In the genomic region with DNA sequence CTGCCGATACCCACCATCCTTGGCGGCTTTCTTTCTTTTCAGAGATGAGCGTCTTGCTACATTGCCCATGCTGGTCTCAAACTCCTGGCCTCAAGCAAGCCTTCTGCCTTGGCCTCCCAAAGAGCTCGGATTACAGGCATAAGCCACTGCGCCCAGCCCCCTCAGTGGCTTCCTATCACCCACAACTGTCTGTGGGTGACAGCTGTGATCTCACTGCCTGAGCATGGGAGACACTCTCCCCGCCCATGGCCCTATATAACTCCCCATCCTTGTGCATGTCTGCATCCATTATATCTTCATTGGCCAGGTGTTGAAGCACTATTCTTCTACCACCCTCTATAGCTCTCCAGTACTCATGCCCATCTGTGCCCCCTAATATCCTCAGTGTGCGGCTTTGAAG, we compare ENCODE assay signal across 15 cellular contexts.
DNase-seq lines count a peak whose midpoint lies in the region; ATAC-seq and TF ChIP-seq lines count a peak whose summit lies in the region.
"Had no signal": no experiment of that assay in that cellular context is flagged by ENCODE, and none has a peak within 500 bp of the region (broad histone marks: within the 10 kb centered on the region; RNA-seq: fewer than 3 reads in every experiment).

No MANE protein-coding gene starts in this region.

- H3K36me3 ChIP-seq in naive thymus-derived CD4-positive, alpha-beta T cell (ENCODE audit: control insufficient read depth in 2 of 3, insufficient read depth in 3 of 3, low read length in 3 of 3): no peaks in the 10 kb centered on the region

- no peak overlapping the region for H3K27ac ChIP-seq in right cardiac atrium (ENCODE audit: low read length)
- no peak overlapping the region for H3K27ac ChIP-seq in naive thymus-derived CD4-positive, alpha-beta T cell (ENCODE audit: low read depth, low read length)
- H3K27ac ChIP-seq: BLaER1 had no signal

- H3K36me3 Mint-ChIP-seq in brain: peaks cover 74% of the 10 kb centered on the region
- peaks cover 24% of the 10 kb centered on the region for H3K36me3 Mint-ChIP-seq in neural crest cell (ENCODE audit: low read depth)
- H3K36me3 Mint-ChIP-seq in naive thymus-derived CD4-positive, alpha-beta T cell: peaks cover 0 to 9% (median 5%) of the 10 kb centered on the region in 5 donors
- H3K36me3 Mint-ChIP-seq: CD8-positive, alpha-beta memory T cell had no signal

- CTCF ChIA-PET in naive thymus-derived CD4-positive, alpha-beta T cell (lab: Charles Lee): interaction anchor here (0.6 kb wide), 1 partner anchor 204 kb away, joined by 5 read pairs; no protein-coding TSS in a partner anchor

- H3K4me3 Mint-ChIP-seq in brain (no peak overlapping the region), neural crest cell (peak overlapping the region; percentile 5)
- no peak overlapping the region for H3K4me3 Mint-ChIP-seq in naive thymus-derived CD4-positive, alpha-beta T cell
- H3K4me3 Mint-ChIP-seq: CD8-positive, alpha-beta memory T cell had no signal

- intact Hi-C loops in right cardiac atrium (cut with DNase I) (no loop called here), left ventricle myocardium superior (cut with micrococcal nuclease) (no loop called here)
- intact Hi-C loops in naive thymus-derived CD4-positive, alpha-beta T cell (cut with micrococcal nuclease): no loop called here

- DNase-seq in right cardiac atrium: peak in 2 of 3 donors; percentile 4 to 7
- DNase-seq in left ventricle myocardium superior: no peak
- no peak for DNase-seq in neural crest cell (ENCODE audit: low read depth, low spot score)
- DNase-seq in ureter (ENCODE audit: low spot score): no peak
- no peak for DNase-seq in germinal center (ENCODE audit: low spot score)
- DNase-seq in naive thymus-derived CD4-positive, alpha-beta T cell: no peak
- DNase-seq: 8988T; AML-193; Caco-2; CD8-positive, alpha-beta memory T cell; DND-41; GF-D8; HCEC 1CT had no signal

- POLR2A ChIA-PET in naive thymus-derived CD4-positive, alpha-beta T cell (lab: Charles Lee): no interaction called here

- H3K4me1 Mint-ChIP-seq in brain (no peaks in the 10 kb centered on the region), neural crest cell (peaks cover 3% of the 10 kb centered on the region)
- H3K4me1 Mint-ChIP-seq in naive thymus-derived CD4-positive, alpha-beta T cell: no peaks in the 10 kb centered on the region
- H3K4me1 Mint-ChIP-seq: CD8-positive, alpha-beta memory T cell had no signal

- no peak overlapping the region for H3K4me3 ChIP-seq in right cardiac atrium (ENCODE audit: low read length)
- no peak overlapping the region for H3K4me3 ChIP-seq in naive thymus-derived CD4-positive, alpha-beta T cell (ENCODE audit: low read length)
- H3K4me3 ChIP-seq: BLaER1 had no signal

- H3K27me3 Mint-ChIP-seq in brain (peaks cover 3% of the 10 kb centered on the region), neural crest cell (ENCODE audit: low read depth) (no peaks in the 10 kb centered on the region)
- peaks cover 0 to 3% (median 0%) of the 10 kb centered on the region in 5 donors for H3K27me3 Mint-ChIP-seq in naive thymus-derived CD4-positive, alpha-beta T cell

- H3K9me3 ChIP-seq in right cardiac atrium (ENCODE audit: control insufficient read depth, low read length): no peaks in the 10 kb centered on the region
- no peaks in the 10 kb centered on the region for H3K9me3 ChIP-seq in naive thymus-derived CD4-positive, alpha-beta T cell (ENCODE audit: control insufficient read depth in 2 of 3, low read length in 3 of 3)
- H3K9me3 ChIP-seq: BLaER1, Caco-2 had no signal

- no peaks in the 10 kb centered on the region for H3K27me3 ChIP-seq in right cardiac atrium (ENCODE audit: control insufficient read depth, insufficient read depth)
- no peaks in the 10 kb centered on the region for H3K27me3 ChIP-seq in naive thymus-derived CD4-positive, alpha-beta T cell (ENCODE audit: control insufficient read depth in 2 of 2, insufficient read depth in 2 of 2, low read length in 2 of 2)
- H3K27me3 ChIP-seq: BLaER1 had no signal

- peak overlapping the region in 4 of 5 experiments; percentile 17 to 76 (median 52) for H3K27ac Mint-ChIP-seq in brain
- no peak overlapping the region for H3K27ac Mint-ChIP-seq in neural crest cell (ENCODE audit: unreplicated experiment)
- no peak overlapping the region for H3K27ac Mint-ChIP-seq in naive thymus-derived CD4-positive, alpha-beta T cell

- H3K9me3 Mint-ChIP-seq in brain: no peaks in the 10 kb centered on the region
- no peaks in the 10 kb centered on the region for H3K9me3 Mint-ChIP-seq in neural crest cell
- peaks cover 0 to 3% (median 0%) of the 10 kb centered on the region in 11 donors for H3K9me3 Mint-ChIP-seq in naive thymus-derived CD4-positive, alpha-beta T cell
- H3K9me3 Mint-ChIP-seq: CD8-positive, alpha-beta memory T cell had no signal

- 93% methylated on average over 7 of the region's 7 CpGs for WGBS in right cardiac atrium

- ATAC-seq in right cardiac atrium: no peak
- no peak for ATAC-seq in left ventricle myocardium superior
- ATAC-seq in naive thymus-derived CD4-positive, alpha-beta T cell: no peak

- H3K4me1 ChIP-seq in right cardiac atrium (ENCODE audit: control insufficient read depth, insufficient read depth, low read length): no peaks in the 10 kb centered on the region
- no peaks in the 10 kb centered on the region for H3K4me1 ChIP-seq in naive thymus-derived CD4-positive, alpha-beta T cell (ENCODE audit: control insufficient read depth in 2 of 2, insufficient read depth in 2 of 2, low read length in 2 of 2)
- H3K4me1 ChIP-seq: BLaER1, Caco-2 had no signal

- no peak for TF ChIP-seq CTCF in brain (conservative IDR thresholded peaks at IDR 0.05)
- TF ChIP-seq CTCF in neural crest cell (conservative IDR thresholded peaks at IDR 0.05): no peak

Comparison
In these comparisons a context has a peak if more than half of its experiments do, and no peak if none do; other contexts are left out.
1. DNase-seq: peak in right cardiac atrium (2 of 3); none in left ventricle myocardium superior (single experiment), neural crest cell (single experiment), ureter (single experiment), germinal center (single experiment) and naive thymus-derived CD4-positive, alpha-beta T cell (0 of 9).
2. H3K27ac Mint-ChIP-seq: peak in brain (4 of 5); none in neural crest cell (single experiment) and naive thymus-derived CD4-positive, alpha-beta T cell (0 of 9).